Comparison of ENCODE assay signal across 19 cellular contexts in genomic region chr21:46265736-46266525, GRCh38. TPM values are rescaled to one million over a fixed set of nuclear protein-coding genes. Genes with fewer than 3 reads are reported as not detected.
DNase-seq lines count a peak whose midpoint lies in the region; ATAC-seq and TF ChIP-seq lines count a peak whose summit lies in the region.
"Had no signal": no experiment of that assay in that cellular context is flagged by ENCODE, and none has a peak within 500 bp of the region (broad histone marks: within the 10 kb centered on the region; RNA-seq: fewer than 3 reads in every experiment).

No MANE protein-coding gene starts in this region.

- peak overlapping the region; percentile 66 for H3K27ac Mint-ChIP-seq in CD8-positive, alpha-beta T cell
- no peak overlapping the region for H3K27ac Mint-ChIP-seq in activated naive CD4-positive, alpha-beta T cell treated with anti-CD3 and anti-CD28 coated beads, Interleukin-2, amount 50 U/mL, for 72 hours
- H3K27ac Mint-ChIP-seq: activated T-cell treated with anti-CD3 and anti-CD28 coated beads, Interleukin-2, amount 50 U/mL, for 72 hours; nephron had no signal

- H3K36me3 Mint-ChIP-seq in CD8-positive, alpha-beta T cell: peaks cover 76% of the 10 kb centered on the region
- peaks cover 0 to 6% of the 10 kb centered on the region in 2 donors for H3K36me3 Mint-ChIP-seq in activated naive CD4-positive, alpha-beta T cell treated with anti-CD3 and anti-CD28 coated beads, Interleukin-2, amount 50 U/mL, for 72 hours

- CTCF ChIA-PET in CD8-positive, alpha-beta T cell (lab: Charles Lee): no interaction called here

- no peak overlapping the region for H3K4me3 ChIP-seq in CD8-positive, alpha-beta T cell (ENCODE audit: low read depth, low read length)
- no peak overlapping the region for H3K4me3 ChIP-seq in HUES6 (ENCODE audit: low read depth, low read length)
- H3K4me3 ChIP-seq in mesodermal cell (ENCODE audit: extremely low read depth, insufficient read depth, low read length, poor library complexity, severe bottlenecking): no peak overlapping the region
- no peak overlapping the region for H3K4me3 ChIP-seq in suprapubic skin

- no peaks in the 10 kb centered on the region for H3K4me1 Mint-ChIP-seq in CD8-positive, alpha-beta T cell (ENCODE audit: low read depth)
- H3K4me1 Mint-ChIP-seq: activated naive CD4-positive, alpha-beta T cell treated with anti-CD3 and anti-CD28 coated beads, Interleukin-2, amount 10 ng/mL, durations not matched to agents 7 days and 5 days; nephron had no signal

- peaks cover 43% of the 10 kb centered on the region for H3K36me3 ChIP-seq in CD8-positive, alpha-beta T cell (ENCODE audit: insufficient read depth, low read length)
- H3K36me3 ChIP-seq in HUES6 (ENCODE audit: control insufficient read depth, insufficient read depth, low read length) (peaks cover 90% of the 10 kb centered on the region), mesodermal cell (ENCODE audit: control insufficient read depth, insufficient read depth, low read length) (peaks cover 85% of the 10 kb centered on the region), suprapubic skin (peaks cover 97% of the 10 kb centered on the region)

- no peak overlapping the region for H3K9ac ChIP-seq in HUES6 (ENCODE audit: low read length)

- no peaks in the 10 kb centered on the region for H3K27me3 Mint-ChIP-seq in CD8-positive, alpha-beta T cell (ENCODE audit: low read depth)
- H3K27me3 Mint-ChIP-seq: activated naive CD4-positive, alpha-beta T cell treated with anti-CD3 and anti-CD28 coated beads, Interleukin-2, amount 10 ng/mL, durations not matched to agents 7 days and 5 days had no signal

- H3K9me3 ChIP-seq in CD8-positive, alpha-beta T cell (ENCODE audit: low read length): no peaks in the 10 kb centered on the region
- H3K9me3 ChIP-seq in HUES6 (ENCODE audit: control insufficient read depth, insufficient read depth, low read depth, low read length) (no peaks in the 10 kb centered on the region), mesodermal cell (ENCODE audit: control insufficient read depth, low read length) (no peaks in the 10 kb centered on the region), suprapubic skin (no peaks in the 10 kb centered on the region)

- no peak for TF ChIP-seq EP300 in suprapubic skin (IDR thresholded peaks at IDR 0.05)

- DNase-seq in CD8-positive, alpha-beta T cell: no peak
- DNase-seq in activated naive CD4-positive, alpha-beta T cell treated with anti-CD3 and anti-CD28 coated beads, Interleukin-2, amount 50 U/mL, for 72 hours (ENCODE audit: low spot score in 2 of 2): no peak
- DNase-seq in suprapubic skin (ENCODE audit: low spot score in 2 of 2): no peak
- DNase-seq: activated CD4-positive, alpha-beta T cell treated with anti-CD3 and anti-CD28 coated beads for 4 hours; activated naive CD4-positive, alpha-beta T cell treated with anti-CD3 and anti-CD28 coated beads, Interleukin-2, amount 10 ng/mL, durations not matched to agents 7 days and 5 days; activated T-cell treated with anti-CD3 and anti-CD28 coated beads, Interleukin-2, amount 50 U/mL, for 72 hours; cerebellar nuclear complex; H7; IMR-90; NCI-H1417; NCI-H446; Right ventricle myocardium superior; stimulated activated CD8-positive, alpha-beta memory T cell treated with anti-CD3 and anti-CD28 coated beads, Interleukin-4, amount 100 ng/mL, for 48 hours; SW 1271 had no signal

- TF ChIP-seq CTCF in CD8-positive, alpha-beta T cell (IDR thresholded peaks at IDR 0.05): no peak
- TF ChIP-seq CTCF in suprapubic skin (IDR thresholded peaks at IDR 0.05): no peak

- WGBS in mesodermal cell (ENCODE audit: insufficient coverage in 2 of 2), 2 experiments: 94% methylated on average over 25 to 26 of the region's 26 CpGs
- 88% methylated on average over 26 of the region's 26 CpGs for WGBS in suprapubic skin

- intact Hi-C loops in CD8-positive, alpha-beta T cell (cut with DNase I, micrococcal nuclease): no loop called here

- POLR2A ChIA-PET in CD8-positive, alpha-beta T cell (lab: Charles Lee): interaction anchor here (1.0 kb wide), 1 partner anchor 12 kb away, joined by 3 read pairs; no protein-coding TSS in a partner anchor

- no peaks in the 10 kb centered on the region for H3K9me3 Mint-ChIP-seq in CD8-positive, alpha-beta T cell
- H3K9me3 Mint-ChIP-seq in activated naive CD4-positive, alpha-beta T cell treated with anti-CD3 and anti-CD28 coated beads, Interleukin-2, amount 50 U/mL, for 72 hours: no peaks in the 10 kb centered on the region
- H3K9me3 Mint-ChIP-seq: activated naive CD4-positive, alpha-beta T cell treated with anti-CD3 and anti-CD28 coated beads, Interleukin-2, amount 10 ng/mL, durations not matched to agents 7 days and 5 days; activated T-cell treated with anti-CD3 and anti-CD28 coated beads, Interleukin-2, amount 50 U/mL, for 72 hours; nephron had no signal

- no peaks in the 10 kb centered on the region for H3K4me1 ChIP-seq in CD8-positive, alpha-beta T cell (ENCODE audit: insufficient read depth, low read length)
- H3K4me1 ChIP-seq in HUES6 (ENCODE audit: control insufficient read depth, insufficient read depth, low read length) (no peaks in the 10 kb centered on the region), mesodermal cell (ENCODE audit: control insufficient read depth, insufficient read depth, low read length, poor library complexity, severe bottlenecking) (peaks cover 7% of the 10 kb centered on the region), suprapubic skin (no peaks in the 10 kb centered on the region)

- H3K4me3 Mint-ChIP-seq in CD8-positive, alpha-beta T cell: no peak overlapping the region
- H3K4me3 Mint-ChIP-seq: activated naive CD4-positive, alpha-beta T cell treated with anti-CD3 and anti-CD28 coated beads, Interleukin-2, amount 10 ng/mL, durations not matched to agents 7 days and 5 days; activated T-cell treated with anti-CD3 and anti-CD28 coated beads, Interleukin-2, amount 50 U/mL, for 72 hours; nephron had no signal

- no peak for ATAC-seq in CD8-positive, alpha-beta T cell
- ATAC-seq in activated naive CD4-positive, alpha-beta T cell treated with anti-CD3 and anti-CD28 coated beads, Interleukin-2, amount 50 U/mL, for 72 hours: no peak
- ATAC-seq in HG02870 (IDR thresholded peaks at IDR 0.05; ENCODE audit: unreplicated experiment): no peak
- ATAC-seq: activated T-cell treated with anti-CD3 and anti-CD28 coated beads, Interleukin-2, amount 50 U/mL, for 72 hours had no signal

- no peak overlapping the region for H3K27ac ChIP-seq in CD8-positive, alpha-beta T cell (ENCODE audit: low read depth, low read length)
- H3K27ac ChIP-seq in HUES6 (ENCODE audit: low read depth, low read length) (0 out of 2 replicates have a peak overlapping the region, but pooled peaks have one; percentile 6), mesodermal cell (ENCODE audit: low read depth, low read length, severe bottlenecking) (peak overlapping the region; percentile 10), suprapubic skin (no peak overlapping the region)
- H3K27ac ChIP-seq: C4-2B had no signal

- H3K27me3 ChIP-seq in CD8-positive, alpha-beta T cell (ENCODE audit: insufficient read depth, low read length): no peaks in the 10 kb centered on the region
- H3K27me3 ChIP-seq in HUES6 (ENCODE audit: control insufficient read depth, insufficient read depth, low read length): no peaks in the 10 kb centered on the region
- H3K27me3 ChIP-seq in suprapubic skin: no peaks in the 10 kb centered on the region

- TF ChIP-seq POLR2A in suprapubic skin (IDR thresholded peaks at IDR 0.05): no peak

RNA-seq across cellular contexts. Expression of gene MCM3AP, which starts 19.5 kb away (rescaled TPM):
- 10 to 100 TPM; 90.1 to 97.7 TPM for total RNA-seq in CD8-positive, alpha-beta T cell
- 72.4 TPM for polyA plus RNA-seq in mesodermal cell (2013, experiment 1 of 2)
- polyA plus RNA-seq in mesodermal cell (2013, experiment 2 of 2): 61.0 TPM
- 100 to 1,000 TPM; 105 to 119 TPM for total RNA-seq in activated naive CD4-positive, alpha-beta T cell treated with anti-CD3 and anti-CD28 coated beads, Interleukin-2, amount 50 U/mL, for 72 hours
- 100 to 1,000 TPM in 1 of 4 donors, 10 to 100 TPM in 3; 77.9 to 134 (median 79.8) TPM for total RNA-seq in suprapubic skin

RNA-seq across cellular contexts. Expression of gene YBEY, which starts 20.2 kb away (rescaled TPM):
- total RNA-seq in CD8-positive, alpha-beta T cell: 10 to 100 TPM; 10.8 to 13.6 TPM
- 27.9 TPM for polyA plus RNA-seq in mesodermal cell (2013, experiment 1 of 2)
- 25.8 TPM for polyA plus RNA-seq in mesodermal cell (2013, experiment 2 of 2)
- 10 to 100 TPM in 1 of 2 donors, 1 to 10 TPM in 1; 9.1 to 10.4 TPM for total RNA-seq in activated naive CD4-positive, alpha-beta T cell treated with anti-CD3 and anti-CD28 coated beads, Interleukin-2, amount 50 U/mL, for 72 hours
- 10 to 100 TPM; 13.3 to 23.8 (median 18.8) TPM for total RNA-seq in suprapubic skin

RNA-seq across cellular contexts. Expression of gene LSS, which starts 37.4 kb away (rescaled TPM):
- total RNA-seq in CD8-positive, alpha-beta T cell: 10 to 100 TPM; 22.5 to 22.6 TPM
- polyA plus RNA-seq in mesodermal cell (2013, experiment 1 of 2): 96.0 TPM
- polyA plus RNA-seq in mesodermal cell (2013, experiment 2 of 2): 87.3 TPM
- 10 to 100 TPM; 17.8 to 26.2 TPM for total RNA-seq in activated naive CD4-positive, alpha-beta T cell treated with anti-CD3 and anti-CD28 coated beads, Interleukin-2, amount 50 U/mL, for 72 hours
- 100 to 1,000 TPM; 128 to 251 (median 164) TPM for total RNA-seq in suprapubic skin

RNA-seq across cellular contexts. Expression of gene C21orf58, which starts 57.7 kb away (rescaled TPM):
- total RNA-seq in CD8-positive, alpha-beta T cell: 1 to 10 TPM; 1.2 to 1.5 TPM
- polyA plus RNA-seq in mesodermal cell (2013, experiment 1 of 2): 13.0 TPM
- polyA plus RNA-seq in mesodermal cell (2013, experiment 2 of 2): 11.5 TPM
- total RNA-seq in activated naive CD4-positive, alpha-beta T cell treated with anti-CD3 and anti-CD28 coated beads, Interleukin-2, amount 50 U/mL, for 72 hours: 10 to 100 TPM; 20.7 to 36.0 TPM
- total RNA-seq in suprapubic skin: 1 to 10 TPM in 3 of 4 donors, under 1 TPM in 1; 0.73 to 9.7 (median 3.5) TPM

RNA-seq across cellular contexts. Expression of gene PCNT, which starts 58.0 kb away (rescaled TPM):
- 10 to 100 TPM; 72.4 to 79.3 TPM for total RNA-seq in CD8-positive, alpha-beta T cell
- 23.9 TPM for polyA plus RNA-seq in mesodermal cell (2013, experiment 1 of 2)
- 19.0 TPM for polyA plus RNA-seq in mesodermal cell (2013, experiment 2 of 2)
- total RNA-seq in activated naive CD4-positive, alpha-beta T cell treated with anti-CD3 and anti-CD28 coated beads, Interleukin-2, amount 50 U/mL, for 72 hours: 10 to 100 TPM; 52.8 to 63.4 TPM
- total RNA-seq in suprapubic skin: 10 to 100 TPM; 27.4 to 65.2 (median 47.0) TPM

Comparison
In these comparisons a context has a peak if more than half of its experiments do, and no peak if none do; other contexts are left out.
1. H3K27ac ChIP-seq: peak in HUES6 (single experiment) and mesodermal cell (single experiment); none in CD8-positive, alpha-beta T cell (single experiment) and suprapubic skin (single experiment).
2. RNA of gene LSS, which starts 37.4 kb away (total RNA-seq): 128 to 251 TPM in suprapubic skin; 17.8 to 26.2 TPM in activated naive CD4-positive, alpha-beta T cell treated with anti-CD3 and anti-CD28 coated beads, Interleukin-2, amount 50 U/mL, for 72 hours and 22.5 to 22.6 TPM in CD8-positive, alpha-beta T cell; every median in the first group is over 4 times any median in the second.